13 cellular contexts compared by ENCODE assay signal in the genomic region with DNA sequence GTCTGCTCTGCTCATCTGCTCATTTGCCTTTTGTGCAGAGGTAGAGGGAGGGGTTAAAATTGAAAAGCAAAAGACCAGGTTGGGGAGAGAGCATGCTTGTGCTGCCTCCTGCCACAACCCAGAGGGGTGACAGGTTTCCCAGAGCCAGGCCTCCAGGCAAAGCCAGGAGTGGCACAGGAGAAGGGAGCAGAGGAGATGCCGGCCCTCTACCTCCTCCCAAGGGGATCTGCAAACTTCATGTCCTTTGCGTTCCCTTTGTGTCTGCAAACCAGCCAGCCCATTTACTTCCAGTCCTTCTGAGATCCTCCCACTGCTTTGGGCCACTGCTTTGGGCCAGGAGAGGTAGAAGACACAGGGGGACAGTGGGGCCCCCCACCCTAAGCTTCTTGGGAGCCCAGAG.
"Had no signal": no experiment of that assay in that cellular context is flagged by ENCODE, and none has a peak within 500 bp of the region (broad histone marks: within the 10 kb centered on the region; RNA-seq: fewer than 3 reads in every experiment).

No MANE protein-coding gene starts in this region.

- H3K27me3 ChIP-seq: colonic mucosa had no signal

- H3K9me3 ChIP-seq: colonic mucosa had no signal

- DNase-seq: activated B cell treated with CpG ODN at 0.5 μM for 24 hours; activated CD4-positive, alpha-beta memory T cell treated with anti-CD3 and anti-CD28 coated beads, Interleukin-2, amount 10 ng/mL, durations not matched to agents 7 days and 5 days; activated CD4-positive, alpha-beta T cell treated with anti-CD3 and anti-CD28 coated beads for 4 hours; activated CD8-positive, alpha-beta memory T cell treated with anti-CD3 and anti-CD28 coated beads, Interleukin-2, amount 10 ng/mL, durations not matched to agents 7 days and 5 days; central memory CD4-positive, alpha-beta T cell; colonic mucosa; naive thymus-derived CD8-positive, alpha-beta T cell; stimulated activated CD4-positive, alpha-beta T cell treated with anti-CD3 and anti-CD28 coated beads, Interleukin-2, amount 100 ng/mL, for 24 hours; stimulated activated naive CD4-positive, alpha-beta T cell treated with Interleukin-2 at 50 U/mL for 16 hours; SW 1271; trophoblast cell had no signal

- H3K4me3 Mint-ChIP-seq: activated B cell treated with CpG ODN at 0.5 μM for 24 hours; activated CD4-positive, alpha-beta memory T cell treated with anti-CD3 and anti-CD28 coated beads, Interleukin-2, amount 10 ng/mL, durations not matched to agents 7 days and 5 days; activated CD8-positive, alpha-beta memory T cell treated with anti-CD3 and anti-CD28 coated beads, Interleukin-2, amount 10 ng/mL, durations not matched to agents 7 days and 5 days; activated naive CD8-positive, alpha-beta T cell; memory B cell; naive thymus-derived CD8-positive, alpha-beta T cell had no signal

- H3K27ac Mint-ChIP-seq: activated B cell treated with CpG ODN at 0.5 μM for 24 hours; activated CD4-positive, alpha-beta memory T cell treated with anti-CD3 and anti-CD28 coated beads, Interleukin-2, amount 10 ng/mL, durations not matched to agents 7 days and 5 days; activated CD8-positive, alpha-beta memory T cell treated with anti-CD3 and anti-CD28 coated beads, Interleukin-2, amount 10 ng/mL, durations not matched to agents 7 days and 5 days; activated naive CD8-positive, alpha-beta T cell; memory B cell; naive thymus-derived CD8-positive, alpha-beta T cell had no signal

- ATAC-seq: activated CD8-positive, alpha-beta memory T cell treated with anti-CD3 and anti-CD28 coated beads, Interleukin-2, amount 10 ng/mL, durations not matched to agents 7 days and 5 days; naive thymus-derived CD8-positive, alpha-beta T cell had no signal

- H3K36me3 Mint-ChIP-seq: activated CD8-positive, alpha-beta memory T cell treated with anti-CD3 and anti-CD28 coated beads, Interleukin-2, amount 10 ng/mL, durations not matched to agents 7 days and 5 days; activated naive CD8-positive, alpha-beta T cell; memory B cell; naive thymus-derived CD8-positive, alpha-beta T cell had no signal

- H3K4me3 ChIP-seq: colonic mucosa had no signal

- H3K36me3 ChIP-seq: colonic mucosa had no signal

- H3K27ac ChIP-seq: colonic mucosa had no signal

- H3K4me1 ChIP-seq: colonic mucosa had no signal

- H3K4me1 Mint-ChIP-seq: activated B cell treated with CpG ODN at 0.5 μM for 24 hours; activated CD4-positive, alpha-beta memory T cell treated with anti-CD3 and anti-CD28 coated beads, Interleukin-2, amount 10 ng/mL, durations not matched to agents 7 days and 5 days; activated CD8-positive, alpha-beta memory T cell treated with anti-CD3 and anti-CD28 coated beads, Interleukin-2, amount 10 ng/mL, durations not matched to agents 7 days and 5 days; memory B cell had no signal

- H3K9me3 Mint-ChIP-seq: activated CD4-positive, alpha-beta memory T cell treated with anti-CD3 and anti-CD28 coated beads, Interleukin-2, amount 10 ng/mL, durations not matched to agents 7 days and 5 days; naive thymus-derived CD8-positive, alpha-beta T cell had no signal
